1 cellular context compared by ENCODE assay signal in the genomic region with DNA sequence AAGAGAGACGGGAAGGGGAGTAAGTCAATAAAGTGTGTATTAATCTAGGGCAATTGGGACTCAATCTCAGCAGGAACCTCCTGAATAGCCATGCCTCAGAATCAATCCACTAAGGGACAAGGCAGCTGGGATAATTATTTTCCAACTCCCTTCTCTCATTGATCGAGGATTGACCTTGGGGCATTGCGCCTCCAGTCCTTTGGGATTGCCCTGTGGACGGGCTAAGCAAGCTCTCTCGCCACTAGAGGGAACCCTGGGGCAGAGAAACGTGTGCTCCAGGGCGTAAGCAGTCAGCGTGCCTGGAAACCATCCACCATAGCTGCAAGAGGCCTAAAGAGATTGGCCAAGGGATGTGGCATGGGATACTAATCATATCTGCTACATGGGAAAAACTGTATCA.
TF ChIP-seq lines count a peak whose summit lies in the region.

No MANE protein-coding gene starts in this region.

TF ChIP-seq in HepG2, 621 proteins besides CTCF, POLR2A, EP300 and RAD21 (continued from another document and continues in another):
- TF ChIP-seq, protein P1, sequence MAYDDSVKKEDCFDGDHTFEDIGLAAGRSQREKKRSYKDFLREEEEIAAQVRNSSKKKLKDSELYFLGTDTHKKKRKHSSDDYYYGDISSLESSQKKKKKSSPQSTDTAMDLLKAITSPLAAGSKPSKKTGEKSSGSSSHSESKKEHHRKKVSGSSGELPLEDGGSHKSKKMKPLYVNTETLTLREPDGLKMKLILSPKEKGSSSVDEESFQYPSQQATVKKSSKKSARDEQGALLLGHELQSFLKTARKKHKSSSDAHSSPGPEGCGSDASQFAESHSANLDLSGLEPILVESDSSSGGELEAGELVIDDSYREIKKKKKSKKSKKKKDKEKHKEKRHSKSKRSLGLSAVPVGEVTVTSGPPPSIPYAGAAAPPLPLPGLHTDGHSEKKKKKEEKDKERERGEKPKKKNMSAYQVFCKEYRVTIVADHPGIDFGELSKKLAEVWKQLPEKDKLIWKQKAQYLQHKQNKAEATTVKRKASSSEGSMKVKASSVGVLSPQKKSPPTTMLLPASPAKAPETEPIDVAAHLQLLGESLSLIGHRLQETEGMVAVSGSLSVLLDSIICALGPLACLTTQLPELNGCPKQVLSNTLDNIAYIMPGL (CRISPR knock-in tag; IDR thresholded peaks at IDR 0.05; ENCODE audit: borderline replicate concordance in 1 of 2, low read depth in 1 of 2), result peak; percentile 52 to 91; a peak in 2 of 4 replicates
- TF ChIP-seq, protein P2, sequence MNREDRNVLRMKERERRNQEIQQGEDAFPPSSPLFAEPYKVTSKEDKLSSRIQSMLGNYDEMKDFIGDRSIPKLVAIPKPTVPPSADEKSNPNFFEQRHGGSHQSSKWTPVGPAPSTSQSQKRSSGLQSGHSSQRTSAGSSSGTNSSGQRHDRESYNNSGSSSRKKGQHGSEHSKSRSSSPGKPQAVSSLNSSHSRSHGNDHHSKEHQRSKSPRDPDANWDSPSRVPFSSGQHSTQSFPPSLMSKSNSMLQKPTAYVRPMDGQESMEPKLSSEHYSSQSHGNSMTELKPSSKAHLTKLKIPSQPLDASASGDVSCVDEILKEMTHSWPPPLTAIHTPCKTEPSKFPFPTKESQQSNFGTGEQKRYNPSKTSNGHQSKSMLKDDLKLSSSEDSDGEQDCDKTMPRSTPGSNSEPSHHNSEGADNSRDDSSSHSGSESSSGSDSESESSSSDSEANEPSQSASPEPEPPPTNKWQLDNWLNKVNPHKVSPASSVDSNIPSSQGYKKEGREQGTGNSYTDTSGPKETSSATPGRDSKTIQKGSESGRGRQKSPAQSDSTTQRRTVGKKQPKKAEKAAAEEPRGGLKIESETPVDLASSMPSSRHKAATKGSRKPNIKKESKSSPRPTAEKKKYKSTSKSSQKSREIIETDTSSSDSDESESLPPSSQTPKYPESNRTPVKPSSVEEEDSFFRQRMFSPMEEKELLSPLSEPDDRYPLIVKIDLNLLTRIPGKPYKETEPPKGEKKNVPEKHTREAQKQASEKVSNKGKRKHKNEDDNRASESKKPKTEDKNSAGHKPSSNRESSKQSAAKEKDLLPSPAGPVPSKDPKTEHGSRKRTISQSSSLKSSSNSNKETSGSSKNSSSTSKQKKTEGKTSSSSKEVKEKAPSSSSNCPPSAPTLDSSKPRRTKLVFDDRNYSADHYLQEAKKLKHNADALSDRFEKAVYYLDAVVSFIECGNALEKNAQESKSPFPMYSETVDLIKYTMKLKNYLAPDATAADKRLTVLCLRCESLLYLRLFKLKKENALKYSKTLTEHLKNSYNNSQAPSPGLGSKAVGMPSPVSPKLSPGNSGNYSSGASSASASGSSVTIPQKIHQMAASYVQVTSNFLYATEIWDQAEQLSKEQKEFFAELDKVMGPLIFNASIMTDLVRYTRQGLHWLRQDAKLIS (CRISPR knock-in tag; IDR thresholded peaks at IDR 0.05), result no peak
- TF ChIP-seq PHF5A (CRISPR knock-in tag; IDR thresholded peaks at IDR 0.05; ENCODE audit: low read depth, unreplicated experiment) (peak; percentile 54), STAT6 (CRISPR knock-in tag; IDR thresholded peaks at IDR 0.05; ENCODE audit: borderline replicate concordance) (no peak), MAF1 (CRISPR knock-in tag; IDR thresholded peaks at IDR 0.05; ENCODE audit: borderline replicate concordance) (no peak), ZNF749 (CRISPR knock-in tag; IDR thresholded peaks at IDR 0.05; ENCODE audit: borderline replicate concordance) (no peak), POGZ (CRISPR knock-in tag; IDR thresholded peaks at IDR 0.05) (peak; percentile 81), MIXL1 (CRISPR knock-in tag; IDR thresholded peaks at IDR 0.05) (peak; percentile 62; the same call in 1 of the 2 replicates), NAIF1 (CRISPR knock-in tag; IDR thresholded peaks at IDR 0.05; ENCODE audit: borderline replicate concordance) (no peak), ZC3H13 (CRISPR knock-in tag; IDR thresholded peaks at IDR 0.05) (peak; percentile 12; the same call in 1 of the 2 replicates), IRF2 (CRISPR knock-in tag; IDR thresholded peaks at IDR 0.05) (peak; percentile 86), ZNF597 (CRISPR knock-in tag; IDR thresholded peaks at IDR 0.05) (no peak), MAX (IDR thresholded peaks at IDR 0.05) (peak; percentile 71), DMAP1 (CRISPR knock-in tag; IDR thresholded peaks at IDR 0.05) (no peak), NFE2 (CRISPR knock-in tag; IDR thresholded peaks at IDR 0.05) (no peak), SP140L (CRISPR knock-in tag; IDR thresholded peaks at IDR 0.05; ENCODE audit: borderline replicate concordance) (no peak), SOX5 (CRISPR knock-in tag; IDR thresholded peaks at IDR 0.05; ENCODE audit: borderline replicate concordance) (0 out of 2 replicates have a peak, but pooled peaks have one; percentile 44), JDP2 (CRISPR knock-in tag; IDR thresholded peaks at IDR 0.05; ENCODE audit: borderline replicate concordance) (no peak), ZNF562 (CRISPR knock-in tag; IDR thresholded peaks at IDR 0.05; ENCODE audit: borderline replicate concordance) (no peak), JARID2 (CRISPR knock-in tag; IDR thresholded peaks at IDR 0.05; ENCODE audit: insufficient replicate concordance) (no peak), RBFOX2 (IDR thresholded peaks at IDR 0.05; ENCODE audit: low read depth, low read length) (no peak), ZNF10 (CRISPR knock-in tag; IDR thresholded peaks at IDR 0.05; ENCODE audit: borderline replicate concordance, low read depth) (no peak), RCOR2 (CRISPR knock-in tag; IDR thresholded peaks at IDR 0.05) (0 out of 2 replicates have a peak, but pooled peaks have one; percentile 42), ZBTB44 (CRISPR knock-in tag; IDR thresholded peaks at IDR 0.05) (no peak; the same call in 1 of the 2 replicates), THAP7 (CRISPR knock-in tag; IDR thresholded peaks at IDR 0.05) (no peak)
- TF ChIP-seq, protein P3, sequence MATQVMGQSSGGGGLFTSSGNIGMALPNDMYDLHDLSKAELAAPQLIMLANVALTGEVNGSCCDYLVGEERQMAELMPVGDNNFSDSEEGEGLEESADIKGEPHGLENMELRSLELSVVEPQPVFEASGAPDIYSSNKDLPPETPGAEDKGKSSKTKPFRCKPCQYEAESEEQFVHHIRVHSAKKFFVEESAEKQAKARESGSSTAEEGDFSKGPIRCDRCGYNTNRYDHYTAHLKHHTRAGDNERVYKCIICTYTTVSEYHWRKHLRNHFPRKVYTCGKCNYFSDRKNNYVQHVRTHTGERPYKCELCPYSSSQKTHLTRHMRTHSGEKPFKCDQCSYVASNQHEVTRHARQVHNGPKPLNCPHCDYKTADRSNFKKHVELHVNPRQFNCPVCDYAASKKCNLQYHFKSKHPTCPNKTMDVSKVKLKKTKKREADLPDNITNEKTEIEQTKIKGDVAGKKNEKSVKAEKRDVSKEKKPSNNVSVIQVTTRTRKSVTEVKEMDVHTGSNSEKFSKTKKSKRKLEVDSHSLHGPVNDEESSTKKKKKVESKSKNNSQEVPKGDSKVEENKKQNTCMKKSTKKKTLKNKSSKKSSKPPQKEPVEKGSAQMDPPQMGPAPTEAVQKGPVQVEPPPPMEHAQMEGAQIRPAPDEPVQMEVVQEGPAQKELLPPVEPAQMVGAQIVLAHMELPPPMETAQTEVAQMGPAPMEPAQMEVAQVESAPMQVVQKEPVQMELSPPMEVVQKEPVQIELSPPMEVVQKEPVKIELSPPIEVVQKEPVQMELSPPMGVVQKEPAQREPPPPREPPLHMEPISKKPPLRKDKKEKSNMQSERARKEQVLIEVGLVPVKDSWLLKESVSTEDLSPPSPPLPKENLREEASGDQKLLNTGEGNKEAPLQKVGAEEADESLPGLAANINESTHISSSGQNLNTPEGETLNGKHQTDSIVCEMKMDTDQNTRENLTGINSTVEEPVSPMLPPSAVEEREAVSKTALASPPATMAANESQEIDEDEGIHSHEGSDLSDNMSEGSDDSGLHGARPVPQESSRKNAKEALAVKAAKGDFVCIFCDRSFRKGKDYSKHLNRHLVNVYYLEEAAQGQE (IDR thresholded peaks at IDR 0.05; ENCODE audit: borderline replicate concordance in 1 of 2, low read depth in 1 of 2, low read length in 2 of 2), result no peak
- TF ChIP-seq, protein P4, sequence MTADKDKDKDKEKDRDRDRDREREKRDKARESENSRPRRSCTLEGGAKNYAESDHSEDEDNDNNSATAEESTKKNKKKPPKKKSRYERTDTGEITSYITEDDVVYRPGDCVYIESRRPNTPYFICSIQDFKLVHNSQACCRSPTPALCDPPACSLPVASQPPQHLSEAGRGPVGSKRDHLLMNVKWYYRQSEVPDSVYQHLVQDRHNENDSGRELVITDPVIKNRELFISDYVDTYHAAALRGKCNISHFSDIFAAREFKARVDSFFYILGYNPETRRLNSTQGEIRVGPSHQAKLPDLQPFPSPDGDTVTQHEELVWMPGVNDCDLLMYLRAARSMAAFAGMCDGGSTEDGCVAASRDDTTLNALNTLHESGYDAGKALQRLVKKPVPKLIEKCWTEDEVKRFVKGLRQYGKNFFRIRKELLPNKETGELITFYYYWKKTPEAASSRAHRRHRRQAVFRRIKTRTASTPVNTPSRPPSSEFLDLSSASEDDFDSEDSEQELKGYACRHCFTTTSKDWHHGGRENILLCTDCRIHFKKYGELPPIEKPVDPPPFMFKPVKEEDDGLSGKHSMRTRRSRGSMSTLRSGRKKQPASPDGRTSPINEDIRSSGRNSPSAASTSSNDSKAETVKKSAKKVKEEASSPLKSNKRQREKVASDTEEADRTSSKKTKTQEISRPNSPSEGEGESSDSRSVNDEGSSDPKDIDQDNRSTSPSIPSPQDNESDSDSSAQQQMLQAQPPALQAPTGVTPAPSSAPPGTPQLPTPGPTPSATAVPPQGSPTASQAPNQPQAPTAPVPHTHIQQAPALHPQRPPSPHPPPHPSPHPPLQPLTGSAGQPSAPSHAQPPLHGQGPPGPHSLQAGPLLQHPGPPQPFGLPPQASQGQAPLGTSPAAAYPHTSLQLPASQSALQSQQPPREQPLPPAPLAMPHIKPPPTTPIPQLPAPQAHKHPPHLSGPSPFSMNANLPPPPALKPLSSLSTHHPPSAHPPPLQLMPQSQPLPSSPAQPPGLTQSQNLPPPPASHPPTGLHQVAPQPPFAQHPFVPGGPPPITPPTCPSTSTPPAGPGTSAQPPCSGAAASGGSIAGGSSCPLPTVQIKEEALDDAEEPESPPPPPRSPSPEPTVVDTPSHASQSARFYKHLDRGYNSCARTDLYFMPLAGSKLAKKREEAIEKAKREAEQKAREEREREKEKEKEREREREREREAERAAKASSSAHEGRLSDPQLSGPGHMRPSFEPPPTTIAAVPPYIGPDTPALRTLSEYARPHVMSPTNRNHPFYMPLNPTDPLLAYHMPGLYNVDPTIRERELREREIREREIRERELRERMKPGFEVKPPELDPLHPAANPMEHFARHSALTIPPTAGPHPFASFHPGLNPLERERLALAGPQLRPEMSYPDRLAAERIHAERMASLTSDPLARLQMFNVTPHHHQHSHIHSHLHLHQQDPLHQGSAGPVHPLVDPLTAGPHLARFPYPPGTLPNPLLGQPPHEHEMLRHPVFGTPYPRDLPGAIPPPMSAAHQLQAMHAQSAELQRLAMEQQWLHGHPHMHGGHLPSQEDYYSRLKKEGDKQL (CRISPR knock-in tag; IDR thresholded peaks at IDR 0.05; ENCODE audit: low read depth), result no peak
